12 cellular contexts compared by ENCODE assay signal in genomic region chr5:127001621-127002296, GRCh38. TPM values are rescaled to one million over a fixed set of nuclear protein-coding genes. Genes with fewer than 3 reads are reported as not detected.
DNase-seq lines count a peak whose midpoint lies in the region; ATAC-seq and TF ChIP-seq lines count a peak whose summit lies in the region.
"Had no signal": no experiment of that assay in that cellular context is flagged by ENCODE, and none has a peak within 500 bp of the region (broad histone marks: within the 10 kb centered on the region; RNA-seq: fewer than 3 reads in every experiment).

No MANE protein-coding gene starts in this region.

- H3K36me3 ChIP-seq in left ventricle myocardium inferior (no peaks in the 10 kb centered on the region), subcutaneous abdominal adipose tissue (ENCODE audit: control insufficient read depth in 5 of 5, insufficient read depth in 5 of 5, low read length in 5 of 5) (no peaks in the 10 kb centered on the region), prostate gland (no peaks in the 10 kb centered on the region), Caco-2 (ENCODE audit: control insufficient read depth, insufficient read depth, low read length) (no peaks in the 10 kb centered on the region)

- no peak overlapping the region for H3K4me3 Mint-ChIP-seq in Caco-2 (ENCODE audit: unreplicated experiment)

- H3K27ac Mint-ChIP-seq in Caco-2 (ENCODE audit: unreplicated experiment): no peak overlapping the region

- CTCF ChIA-PET in Caco-2 (lab: Charles Lee): no interaction called here

- H3K4me1 ChIP-seq in left ventricle myocardium inferior (peaks cover 73% of the 10 kb centered on the region), subcutaneous abdominal adipose tissue (ENCODE audit: control insufficient read depth in 5 of 5, insufficient read depth in 5 of 5, low read length in 5 of 5) (peaks cover 3 to 32% (median 20%) of the 10 kb centered on the region in 5 donors), prostate gland (replicated peaks) (no peaks in the 10 kb centered on the region), Caco-2 (peaks cover 9% of the 10 kb centered on the region)

- H3K27me3 ChIP-seq in left ventricle myocardium inferior (ENCODE audit: low read depth): no peaks in the 10 kb centered on the region
- no peaks in the 10 kb centered on the region for H3K27me3 ChIP-seq in subcutaneous abdominal adipose tissue (ENCODE audit: control insufficient read depth in 5 of 5, insufficient read depth in 4 of 5, low read length in 5 of 5)
- no peaks in the 10 kb centered on the region for H3K27me3 ChIP-seq in prostate gland (replicated peaks; ENCODE audit: insufficient read depth)
- H3K27me3 ChIP-seq in Caco-2 (replicated peaks; ENCODE audit: control insufficient read depth, insufficient read depth, low read length): no peaks in the 10 kb centered on the region

- H3K9ac ChIP-seq in subcutaneous abdominal adipose tissue (ENCODE audit: low read length in 5 of 5): no peak overlapping the region

- H3K4me1 Mint-ChIP-seq in Caco-2 (ENCODE audit: low read depth, unreplicated experiment): peaks cover 8% of the 10 kb centered on the region

- POLR2A ChIA-PET in Caco-2 (lab: Charles Lee): no interaction called here

- no peaks in the 10 kb centered on the region for H3K9me3 Mint-ChIP-seq in Caco-2 (ENCODE audit: unreplicated experiment)

- H3K4me3 ChIP-seq in left ventricle myocardium inferior: no peak overlapping the region
- no peak overlapping the region for H3K4me3 ChIP-seq in subcutaneous abdominal adipose tissue (ENCODE audit: low read depth in 1 of 5, low read length in 5 of 5)
- H3K4me3 ChIP-seq in prostate gland: no peak overlapping the region
- no peak overlapping the region for H3K4me3 ChIP-seq in Caco-2 (ENCODE audit: low read depth, low read length)

- WGBS in prostate gland: 91% methylated on average over 4 of the region's 4 CpGs

- no peak for TF ChIP-seq POLR2A in prostate gland (IDR thresholded peaks at IDR 0.05)

- no peaks in the 10 kb centered on the region for H3K27me3 Mint-ChIP-seq in Caco-2 (ENCODE audit: insufficient read depth, unreplicated experiment)

- H3K9me3 ChIP-seq in left ventricle myocardium inferior (replicated peaks) (no peaks in the 10 kb centered on the region), subcutaneous abdominal adipose tissue (ENCODE audit: control insufficient read depth in 5 of 5, low read length in 5 of 5) (no peaks in the 10 kb centered on the region), prostate gland (no peaks in the 10 kb centered on the region), Caco-2 (no peaks in the 10 kb centered on the region)

- no TSS peak for BruUV-seq in Caco-2 (replicated peaks; lab: Mats Ljungman, UMichigan)

- TF ChIP-seq CTCF in left ventricle myocardium inferior (IDR thresholded peaks at IDR 0.05; ENCODE audit: borderline replicate concordance) (no peak), prostate gland (IDR thresholded peaks at IDR 0.05) (no peak), Caco-2 (IDR thresholded peaks at IDR 0.05; ENCODE audit: insufficient read depth in 1 of 2, low read depth in 1 of 2, low read length in 1 of 2, severe bottlenecking in 1 of 2, unreplicated experiment in 1 of 2) (no peak)

- peak; percentile 27 for ATAC-seq in Right ventricle myocardium inferior

- H3K36me3 Mint-ChIP-seq in Caco-2 (ENCODE audit: insufficient read depth, unreplicated experiment): no peaks in the 10 kb centered on the region

- no peak for DNase-seq in Right ventricle myocardium inferior (ENCODE audit: missing footprints)
- DNase-seq in cardiac septum (ENCODE audit: low spot score): no peak
- peak; percentile 98 for DNase-seq in amniotic epithelial cell (ENCODE audit: low read depth)
- DNase-seq in left ventricle myocardium inferior: no peak
- no peak for DNase-seq in prostate gland (ENCODE audit: low spot score)
- no peak for DNase-seq in activated naive CD4-positive, alpha-beta T cell treated with anti-CD3 and anti-CD28 coated beads, Interleukin-2, amount 50 U/mL, for 16 hours
- DNase-seq in Caco-2: no peak
- DNase-seq: activated T-cell treated with anti-CD3 and anti-CD28 coated beads, Interleukin-2, amount 50 U/mL, for 1 hour; cerebellar nuclear complex; NCI-H1048; substantia nigra had no signal

- intact Hi-C loops in Right ventricle myocardium inferior (cut with DNase I): no loop called here
- intact Hi-C loops in cardiac septum (cut with DNase I): no loop called here
- intact Hi-C loops in left ventricle myocardium inferior (cut with micrococcal nuclease): no loop called here
- intact Hi-C loops in prostate gland (cut with DNase I): no loop called here
- intact Hi-C loops in Caco-2 (cut with micrococcal nuclease; ENCODE audit: unreplicated experiment): no loop called here

- peak overlapping the region; percentile 43 for H3K27ac ChIP-seq in left ventricle myocardium inferior (replicated peaks)
- peak overlapping the region; percentile 31 for H3K27ac ChIP-seq in subcutaneous abdominal adipose tissue (ENCODE audit: low read depth, low read length)
- no peak overlapping the region for H3K27ac ChIP-seq in prostate gland

RNA-seq across cellular contexts. Expression of gene MARCHF3, which starts 28.6 kb away (rescaled TPM):
- total RNA-seq in Right ventricle myocardium inferior (30.1 TPM), cardiac septum (61.0 TPM), left ventricle myocardium inferior (35.7 TPM), prostate gland (10 to 100 TPM in 1 of 2 donors, 1 to 10 TPM in 1; 1.2 to 21.1 TPM), Caco-2 (2022) (0.49 and 0.61 TPM in 2 replicates)

Comparison
In these comparisons a context has a peak if more than half of its experiments do, and no peak if none do; other contexts are left out.
1. H3K27ac ChIP-seq: peak in left ventricle myocardium inferior (single experiment) and subcutaneous abdominal adipose tissue (single experiment); none in prostate gland (0 of 2).